Comparison of ENCODE assay signal across 8 cellular contexts in the genomic region with DNA sequence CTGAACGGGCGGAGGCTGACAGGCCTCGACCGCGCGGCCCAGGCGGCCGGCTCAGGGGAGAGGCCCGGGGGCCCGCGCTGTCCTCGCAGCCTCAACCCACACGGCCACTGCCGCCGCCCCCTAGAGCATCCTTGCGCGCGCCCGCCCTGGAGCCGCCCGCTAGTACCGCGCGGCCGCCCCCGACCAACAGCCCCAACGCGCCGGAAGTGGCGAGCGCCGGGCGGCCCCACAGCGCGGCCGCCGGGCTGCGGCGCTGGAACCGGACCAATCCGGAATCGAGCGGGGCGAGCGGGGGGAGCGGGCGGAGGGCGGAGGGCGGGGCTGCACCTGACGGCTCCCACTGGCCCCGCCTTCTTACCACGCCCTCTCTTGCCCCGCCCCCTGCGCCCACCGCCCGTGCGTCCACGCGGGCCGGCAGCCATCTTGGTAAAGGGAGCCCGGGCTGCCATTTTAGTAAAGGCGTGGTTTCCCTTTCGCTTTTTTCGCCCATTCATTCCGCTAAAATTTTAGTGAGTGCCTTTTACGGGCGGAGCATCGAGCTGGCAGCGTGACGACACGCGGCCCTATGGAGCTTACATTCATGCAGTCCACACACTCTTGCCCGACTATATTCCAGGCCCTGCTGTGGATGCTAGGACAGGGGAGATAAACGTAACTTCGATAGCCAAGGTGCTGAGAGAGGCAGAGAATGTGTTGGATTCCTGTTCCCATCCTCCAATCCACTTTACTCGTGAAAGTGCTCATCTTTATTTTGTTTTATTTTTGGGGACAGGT. TPM values are rescaled to one million over a fixed set of nuclear protein-coding genes. Genes with fewer than 3 reads are reported as not detected.
DNase-seq lines count a peak whose midpoint lies in the region; ATAC-seq, FAIRE-seq and TF ChIP-seq lines count a peak whose summit lies in the region.

A gene with protein sequence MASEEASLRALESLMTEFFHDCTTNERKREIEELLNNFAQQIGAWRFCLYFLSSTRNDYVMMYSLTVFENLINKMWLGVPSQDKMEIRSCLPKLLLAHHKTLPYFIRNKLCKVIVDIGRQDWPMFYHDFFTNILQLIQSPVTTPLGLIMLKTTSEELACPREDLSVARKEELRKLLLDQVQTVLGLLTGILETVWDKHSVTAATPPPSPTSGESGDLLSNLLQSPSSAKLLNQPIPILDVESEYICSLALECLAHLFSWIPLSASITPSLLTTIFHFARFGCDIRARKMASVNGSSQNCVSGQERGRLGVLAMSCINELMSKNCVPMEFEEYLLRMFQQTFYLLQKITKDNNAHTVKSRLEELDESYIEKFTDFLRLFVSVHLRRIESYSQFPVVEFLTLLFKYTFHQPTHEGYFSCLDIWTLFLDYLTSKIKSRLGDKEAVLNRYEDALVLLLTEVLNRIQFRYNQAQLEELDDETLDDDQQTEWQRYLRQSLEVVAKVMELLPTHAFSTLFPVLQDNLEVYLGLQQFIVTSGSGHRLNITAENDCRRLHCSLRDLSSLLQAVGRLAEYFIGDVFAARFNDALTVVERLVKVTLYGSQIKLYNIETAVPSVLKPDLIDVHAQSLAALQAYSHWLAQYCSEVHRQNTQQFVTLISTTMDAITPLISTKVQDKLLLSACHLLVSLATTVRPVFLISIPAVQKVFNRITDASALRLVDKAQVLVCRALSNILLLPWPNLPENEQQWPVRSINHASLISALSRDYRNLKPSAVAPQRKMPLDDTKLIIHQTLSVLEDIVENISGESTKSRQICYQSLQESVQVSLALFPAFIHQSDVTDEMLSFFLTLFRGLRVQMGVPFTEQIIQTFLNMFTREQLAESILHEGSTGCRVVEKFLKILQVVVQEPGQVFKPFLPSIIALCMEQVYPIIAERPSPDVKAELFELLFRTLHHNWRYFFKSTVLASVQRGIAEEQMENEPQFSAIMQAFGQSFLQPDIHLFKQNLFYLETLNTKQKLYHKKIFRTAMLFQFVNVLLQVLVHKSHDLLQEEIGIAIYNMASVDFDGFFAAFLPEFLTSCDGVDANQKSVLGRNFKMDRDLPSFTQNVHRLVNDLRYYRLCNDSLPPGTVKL (minus strand): TSS at position 208 of the 774 bp plus-strand sequence. CDS start 597 bp downstream, outside the sequence.

- H3K4me1 Mint-ChIP-seq in activated CD8-positive, alpha-beta memory T cell treated with anti-CD3 and anti-CD28 coated beads, Interleukin-2, amount 10 ng/mL, durations not matched to agents 7 days and 5 days, result peaks cover 37% of the 10 kb centered on the region

- peak within 1 kb of the TSS; percentile 53; the same call in 1 of the 2 replicates for H2BK20ac ChIP-seq in H1 (ENCODE audit: low read length)

- H3K27me3 ChIP-seq in HUES48 (ENCODE audit: control insufficient read depth, insufficient read depth, low read length), result no peaks in the 10 kb centered on the region
- H3K27me3 ChIP-seq in NT2/D1 (ENCODE audit: insufficient read depth, insufficient read length), result no peaks in the 10 kb centered on the region
- no peaks in the 10 kb centered on the region for H3K27me3 ChIP-seq in H1 (replicated peaks in 1 of 4; ENCODE audit: control insufficient read depth in 3 of 4, extremely low read depth in 1 of 4, insufficient read depth in 3 of 4, low read length in 3 of 4)
- H3K27me3 ChIP-seq in mesendoderm (ENCODE audit: insufficient read depth, low read length, poor library complexity), result no peaks in the 10 kb centered on the region

- H3K27ac Mint-ChIP-seq in activated CD8-positive, alpha-beta memory T cell treated with anti-CD3 and anti-CD28 coated beads, Interleukin-2, amount 10 ng/mL, durations not matched to agents 7 days and 5 days, result peak within 1 kb of the TSS; percentile 94

- H2BK120ac ChIP-seq in H1 (replicated peaks; ENCODE audit: low read depth, low read length) (peak within 1 kb of the TSS; percentile 10), mesendoderm (ENCODE audit: low read depth, low read length) (no peak within 1 kb of the TSS)

- peak within 1 kb of the TSS; percentile 100 for H2AFZ ChIP-seq in H1 (ENCODE audit: low read length)

- H3K23me2 ChIP-seq in H1 (ENCODE audit: low read depth, low read length), result peaks cover 13% of the 10 kb centered on the region

- H3K27ac ChIP-seq in HUES48 (ENCODE audit: low read depth, low read length), result peak within 1 kb of the TSS; percentile 89
- peak within 1 kb of the TSS; percentile 63; the same call in 1 of the 2 replicates for H3K27ac ChIP-seq in H1 (ENCODE audit: low read depth, low read length)
- H3K27ac ChIP-seq in mesendoderm (ENCODE audit: low read depth, low read length), result peak within 1 kb of the TSS; percentile 3

- H4K5ac ChIP-seq in H1 (ENCODE audit: insufficient read length, low read depth, low read length) (peak within 1 kb of the TSS; percentile 88), mesendoderm (ENCODE audit: low read length) (peak within 1 kb of the TSS; percentile 76)

- H3K18ac ChIP-seq in H1 (ENCODE audit: extremely low read depth, low read length), result peak within 1 kb of the TSS; percentile 79
- peak within 1 kb of the TSS; percentile 91 for H3K18ac ChIP-seq in mesendoderm (ENCODE audit: low read length)

- H3K27me3 Mint-ChIP-seq in activated CD8-positive, alpha-beta memory T cell treated with anti-CD3 and anti-CD28 coated beads, Interleukin-2, amount 10 ng/mL, durations not matched to agents 7 days and 5 days, result no peaks in the 10 kb centered on the region

- H2BK5ac ChIP-seq in H1 (ENCODE audit: low read depth, low read length), result peak within 1 kb of the TSS; percentile 19
- peak within 1 kb of the TSS; percentile 92 for H2BK5ac ChIP-seq in mesendoderm (ENCODE audit: low read length)

- peak within 1 kb of the TSS; percentile 91 for H4K8ac ChIP-seq in H1 (ENCODE audit: extremely low read depth, insufficient read depth, low read length)
- H4K8ac ChIP-seq in mesendoderm (ENCODE audit: low read depth, low read length), result peak within 1 kb of the TSS; percentile 3

- H4K91ac ChIP-seq in H1 (replicated peaks; ENCODE audit: insufficient read length, low read length), result peak within 1 kb of the TSS; percentile 78

- POLR2A ChIA-PET in H1 (lab: Charles Lee; ENCODE audit: partially characterized antibody), result interaction anchor here (0.7 to 1.3 kb wide), 4 partner anchors 27 to 48 kb away, joined by 3 read pairs; no protein-coding TSS in a partner anchor

- no peaks in the 10 kb centered on the region for H3K9me3 Mint-ChIP-seq in activated CD8-positive, alpha-beta memory T cell treated with anti-CD3 and anti-CD28 coated beads, Interleukin-2, amount 10 ng/mL, durations not matched to agents 7 days and 5 days (ENCODE audit: low read depth)

- H3K4me2 ChIP-seq in H1 (ENCODE audit: insufficient read depth in 1 of 2, low read depth in 2 of 2, low read length in 2 of 2) (peak within 1 kb of the TSS; percentile 83 to 91), mesendoderm (ENCODE audit: low read length) (peak within 1 kb of the TSS; percentile 85)

- peak within 1 kb of the TSS; percentile 32 for H2BK12ac ChIP-seq in H1 (ENCODE audit: low read depth, low read length)

- H3K4me3 ChIP-seq in HUES48 (ENCODE audit: low read depth, low read length) (peak within 1 kb of the TSS; percentile 88), NT2/D1 (ENCODE audit: insufficient read length, low read depth) (peak within 1 kb of the TSS; percentile 93), H1 (ENCODE audit: extremely low read depth in 1 of 4, insufficient read depth in 2 of 4, low read depth in 3 of 4, low read length in 4 of 4) (peak within 1 kb of the TSS; percentile 69 to 94 (median 74)), mesendoderm (ENCODE audit: low read length) (peak within 1 kb of the TSS; percentile 81)

- no peak for FAIRE-seq in H1 (lab: Jason Lieb, UNC)

- no peak within 1 kb of the TSS for H3K14ac ChIP-seq in H1 (ENCODE audit: insufficient read length)

- H2AK5ac ChIP-seq in H1 (ENCODE audit: low read depth, low read length), result peak within 1 kb of the TSS; percentile 1
- H2AK5ac ChIP-seq in mesendoderm (ENCODE audit: low read length), result no peak within 1 kb of the TSS

- H3K4ac ChIP-seq in H1 (replicated peaks; ENCODE audit: insufficient read length, low read depth, low read length), result peak within 1 kb of the TSS; percentile 37
- peak within 1 kb of the TSS; percentile 41 for H3K4ac ChIP-seq in mesendoderm (ENCODE audit: low read depth, low read length)

- TF ChIP-seq POLR2A in H1 (IDR thresholded peaks at IDR 0.05; ENCODE audit: control extremely low read depth in 1 of 2, low read depth in 2 of 2, low read length in 2 of 2), result peak in 1 of 2 experiments; percentile 53; a peak in 2 of 3 replicates

- H3K56ac ChIP-seq in H1 (replicated peaks; ENCODE audit: insufficient read length, low read depth, low read length), result peak within 1 kb of the TSS; percentile 32
- H3K56ac ChIP-seq in mesendoderm (ENCODE audit: low read length), result peak within 1 kb of the TSS; percentile 90

- CTCF ChIA-PET in activated CD8-positive, alpha-beta memory T cell treated with anti-CD3 and anti-CD28 coated beads, Interleukin-2, amount 10 ng/mL, durations not matched to agents 7 days and 5 days (lab: Charles Lee), result interaction anchor here (0.9 to 5.9 kb wide), 7 partner anchors 10 to 73 kb away, joined by 3 to 58 read pairs (median 7); no protein-coding TSS in a partner anchor
- CTCF ChIA-PET in H1 (lab: Charles Lee; ENCODE audit: partially characterized antibody), result interaction anchor here (1.3 kb wide), 1 partner anchor 10 kb away, joined by 3 read pairs; no protein-coding TSS in a partner anchor

- no peak within 1 kb of the TSS; the same call in 1 of the 2 replicates for H2BK15ac ChIP-seq in H1 (ENCODE audit: low read length)
- H2BK15ac ChIP-seq in mesendoderm (replicated peaks; ENCODE audit: low read depth), result no peak within 1 kb of the TSS

- H3K9ac ChIP-seq in HUES48 (ENCODE audit: low read depth, low read length) (peak within 1 kb of the TSS; percentile 81), NT2/D1 (ENCODE audit: insufficient read length, low read depth) (peak within 1 kb of the TSS; percentile 92), H1 (replicated peaks in 1 of 4; ENCODE audit: extremely low read depth in 1 of 4, low read depth in 3 of 4, low read length in 3 of 4) (peak within 1 kb of the TSS; percentile 62 to 72 (median 69)), mesendoderm (ENCODE audit: low read length) (peak within 1 kb of the TSS; percentile 89)

- TF ChIP-seq EP300 in H1 (IDR thresholded peaks at IDR 0.05; ENCODE audit: borderline replicate concordance in 1 of 2, low read depth in 2 of 2, low read length in 2 of 2), result no peak; a peak in 1 of 3 replicates

- H3K4me1 ChIP-seq in HUES48 (ENCODE audit: control insufficient read depth, insufficient read depth, low read length) (peaks cover 22% of the 10 kb centered on the region), NT2/D1 (ENCODE audit: insufficient read depth, insufficient read length) (peaks cover 4% of the 10 kb centered on the region), H1 (replicated peaks in 1 of 4; ENCODE audit: control insufficient read depth in 3 of 4, insufficient read depth in 4 of 4, low read length in 3 of 4) (peaks cover 2 to 12% (median 9%) of the 10 kb centered on the region in 4 experiments; a peak in 6 of 7 replicates), mesendoderm (ENCODE audit: control insufficient read depth, low read depth, low read length) (no peaks in the 10 kb centered on the region)

- WGBS in H1 (ENCODE audit: extremely low coverage in 1 of 2, insufficient coverage in 1 of 2, insufficient read length in 1 of 2, insufficient replicate concordance in 2 of 2, low coverage in 1 of 2, low lambda C conversion rate in 2 of 2, missing lambda C conversion rate in 1 of 2), 2 experiments, result 5% methylated on average over 44 of the region's 76 CpGs; no CpG with 5 or more reads in 1 of the 2 experiments
- no CpG with 5 or more reads among the region's 76 CpGs for WGBS in mesendoderm (ENCODE audit: extremely low coverage, insufficient coverage, low lambda C conversion rate)

- H3K36me3 Mint-ChIP-seq in activated CD8-positive, alpha-beta memory T cell treated with anti-CD3 and anti-CD28 coated beads, Interleukin-2, amount 10 ng/mL, durations not matched to agents 7 days and 5 days, result peaks cover 33% of the 10 kb centered on the region

- no peak within 1 kb of the TSS for H3K23ac ChIP-seq in H1 (ENCODE audit: insufficient read length)
- no peak within 1 kb of the TSS for H3K23ac ChIP-seq in mesendoderm (ENCODE audit: low read length)

- H3K36me3 ChIP-seq in HUES48 (ENCODE audit: control insufficient read depth, insufficient read depth, low read length) (peaks cover 32% of the 10 kb centered on the region), NT2/D1 (ENCODE audit: insufficient read depth, insufficient read length, low read length) (peaks cover 35% of the 10 kb centered on the region), H1 (ENCODE audit: control insufficient read depth in 2 of 4, insufficient read depth in 4 of 4, low read length in 3 of 4) (peaks cover 4 to 14% (median 8%) of the 10 kb centered on the region in 4 experiments; a peak in 6 of 8 replicates), mesendoderm (ENCODE audit: control insufficient read depth, insufficient read depth, low read length) (peaks cover 5% of the 10 kb centered on the region)

- H4K20me1 ChIP-seq in H1 (replicated peaks in 1 of 2; ENCODE audit: control insufficient read depth in 1 of 2, insufficient read depth in 2 of 2, low read length in 2 of 2), result peaks cover 3 to 13% of the 10 kb centered on the region in 2 experiments

- no peak for TF ChIP-seq CTCF in H1 (IDR thresholded peaks at IDR 0.05; ENCODE audit: control extremely low read depth in 1 of 3, insufficient read depth in 1 of 3, low read depth in 1 of 3, low read length in 3 of 3)

- TF ChIP-seq RAD21 in H1 (IDR thresholded peaks at IDR 0.05 in 1 of 2, conservative IDR thresholded peaks at IDR 0.05 in 1 of 2; ENCODE audit: low read depth in 2 of 2, low read length in 2 of 2), result no peak

- peak; percentile 80 for ATAC-seq in GM21381 (IDR thresholded peaks at IDR 0.05; ENCODE audit: unreplicated experiment)
- peak; percentile 82 for ATAC-seq in activated CD8-positive, alpha-beta memory T cell treated with anti-CD3 and anti-CD28 coated beads, Interleukin-2, amount 10 ng/mL, durations not matched to agents 7 days and 5 days

- no peaks in the 10 kb centered on the region for H3K9me3 ChIP-seq in HUES48 (ENCODE audit: control insufficient read depth, insufficient read depth, low read length)
- H3K9me3 ChIP-seq in NT2/D1 (ENCODE audit: insufficient read depth, low read length), result no peaks in the 10 kb centered on the region
- no peaks in the 10 kb centered on the region for H3K9me3 ChIP-seq in H1 (ENCODE audit: insufficient read depth in 2 of 2, low read depth in 1 of 2, low read length in 1 of 2)

- peak; percentile 97 for DNase-seq in COLO829 (ENCODE audit: low spot score)
- DNase-seq in NT2/D1 (ENCODE audit: low read depth, low spot score), result peak; percentile 92
- peak; percentile 98 for DNase-seq in activated CD8-positive, alpha-beta memory T cell treated with anti-CD3 and anti-CD28 coated beads, Interleukin-2, amount 10 ng/mL, durations not matched to agents 7 days and 5 days
- DNase-seq in H1 (ENCODE audit: low read depth in 1 of 2, low spot score in 2 of 2), result peak; percentile 82 to 99
- DNase-seq in mesendoderm, result peak; percentile 96
- peak; percentile 98 for DNase-seq in stimulated activated CD8-positive, alpha-beta memory T cell treated with anti-CD3 and anti-CD28 coated beads, Interleukin-12 subunit alpha, Interleukin-12 subunit beta, amount 100 ng/mL, for 4 hours (ENCODE audit: low read depth)

- H3K79me2 ChIP-seq in H1 (ENCODE audit: control insufficient read depth in 1 of 2, insufficient read depth in 2 of 2, low read length in 2 of 2) (peaks cover 23 to 43% of the 10 kb centered on the region in 2 experiments), mesendoderm (ENCODE audit: control insufficient read depth, insufficient read depth, low read length) (peaks cover 31% of the 10 kb centered on the region)

- H3K79me1 ChIP-seq in H1 (ENCODE audit: low read depth, low read length) (peaks cover 12% of the 10 kb centered on the region), mesendoderm (ENCODE audit: low read length) (peaks cover 17% of the 10 kb centered on the region)

- H3K4me3 Mint-ChIP-seq in activated CD8-positive, alpha-beta memory T cell treated with anti-CD3 and anti-CD28 coated beads, Interleukin-2, amount 10 ng/mL, durations not matched to agents 7 days and 5 days, result peak within 1 kb of the TSS; percentile 93

RNA-seq across cellular contexts. Expression of the gene that starts here (rescaled TPM):
- total RNA-seq in activated CD8-positive, alpha-beta memory T cell treated with anti-CD3 and anti-CD28 coated beads, Interleukin-2, amount 10 ng/mL, durations not matched to agents 7 days and 5 days, result 100 to 1,000 TPM; 204 to 267 TPM
- total RNA-seq in H1 (2021; fragmentation: NEBNext Ultra II Directional; extraction: Animal tissue kit (Norgen Biotek cat#: 25700)), result 130 and 152 TPM in 2 replicates
- polyA plus RNA-seq in H1 (2011; rRNA removed), result 254 and 272 TPM in 2 replicates
- polyA plus RNA-seq in H1 (2011; cell fraction: cytosol; rRNA removed), result 184 TPM
- 303 TPM for polyA plus RNA-seq in H1 (2011; cell fraction: nucleus; rRNA removed)
- polyA plus RNA-seq in H1 (2012, experiment 1 of 2), result 103 to 118 TPM (median 109 TPM) in 4 replicates
- polyA plus RNA-seq in H1 (2012, experiment 2 of 2), result 60.0 TPM
- polyA plus RNA-seq in H1 (2013, experiment 1 of 2), result 57.8 TPM
- 57.6 TPM for polyA plus RNA-seq in H1 (2013, experiment 2 of 2)
- polyA minus RNA-seq in H1 (2011; rRNA and poly(A)+ RNA removed), result 252 and 264 TPM in 2 replicates
- 127 TPM for polyA minus RNA-seq in H1 (2011; cell fraction: cytosol; rRNA and poly(A)+ RNA removed)
- polyA minus RNA-seq in H1 (2011; cell fraction: nucleus; rRNA and poly(A)+ RNA removed), result 203 TPM
- 68.5 TPM for polyA plus RNA-seq in mesendoderm (2013, experiment 1 of 2)
- 69.8 TPM for polyA plus RNA-seq in mesendoderm (2013, experiment 2 of 2)

Comparison
In these comparisons a context has a peak if more than half of its experiments do, and no peak if none do; other contexts are left out.
1. Peak in every context shown above with its lines: DNase-seq, ATAC-seq, H3K4me3 ChIP-seq and H3K27ac ChIP-seq.
2. H3K27ac ChIP-seq: peak in every context shown above with its lines; median percentile 89 in HUES48; 63 in H1; 3 in mesendoderm.